ENCODE assay signal across 8 cellular contexts in the genomic region with DNA sequence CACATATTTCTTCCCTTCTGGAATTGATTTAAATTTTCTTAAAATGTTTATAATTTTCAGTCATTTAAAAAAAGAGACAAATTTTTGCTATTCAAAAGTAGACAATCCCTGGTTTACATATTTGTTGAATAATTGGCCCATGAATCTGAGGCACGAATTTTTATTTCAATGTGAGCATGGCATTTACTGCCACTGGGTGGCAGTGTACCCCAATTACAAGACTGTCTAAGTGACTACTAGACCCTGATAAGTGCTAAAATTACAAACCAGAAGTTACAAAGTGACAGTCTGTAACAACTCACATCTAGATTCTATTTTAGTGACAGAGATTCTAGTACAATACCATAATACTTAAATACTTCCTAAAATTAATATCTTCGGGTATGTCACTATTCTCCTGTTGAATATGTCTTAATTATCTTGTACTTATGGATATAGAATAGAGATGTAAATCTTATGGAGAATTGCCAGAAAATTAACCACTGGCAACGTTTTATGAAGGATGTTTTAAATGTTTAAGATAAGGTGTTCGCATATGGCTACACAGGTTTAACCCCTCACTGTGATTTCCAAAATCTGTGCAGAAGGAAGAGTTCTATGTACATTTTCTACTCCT.
DNase-seq lines count a peak whose midpoint lies in the region; ATAC-seq, FAIRE-seq and TF ChIP-seq lines count a peak whose summit lies in the region.

No MANE protein-coding gene starts in this region.

- peaks cover 23% of the 10 kb centered on the region for H3K27me3 Mint-ChIP-seq in astrocyte (ENCODE audit: low read depth, unreplicated experiment)

- 28% methylated on average over 4 of the region's 4 CpGs for WGBS in hepatocyte (ENCODE audit: low lambda C conversion rate, missing lambda C conversion rate)

- H4K20me1 ChIP-seq in astrocyte (ENCODE audit: insufficient read depth, low read length) (no peaks in the 10 kb centered on the region), hepatocyte (ENCODE audit: insufficient read depth, poor library complexity, severe bottlenecking) (no peaks in the 10 kb centered on the region)

- H3K79me2 ChIP-seq in astrocyte (ENCODE audit: insufficient read depth, low read length) = no peaks in the 10 kb centered on the region
- H3K79me2 ChIP-seq in hepatocyte = no peaks in the 10 kb centered on the region

- peaks cover 5% of the 10 kb centered on the region for H3K4me1 Mint-ChIP-seq in astrocyte (ENCODE audit: low read depth, unreplicated experiment)

- peaks cover 5% of the 10 kb centered on the region for H3K9me3 Mint-ChIP-seq in astrocyte (ENCODE audit: unreplicated experiment)

- no peak for FAIRE-seq in astrocyte (lab: Jason Lieb, UNC)

- H3K4me3 ChIP-seq in astrocyte (ENCODE audit: insufficient read depth, low read depth, low read length) (no peak overlapping the region), hepatocyte (no peak overlapping the region)

- H3K4me1 ChIP-seq in astrocyte (ENCODE audit: insufficient read depth, low read length) (no peaks in the 10 kb centered on the region), hepatocyte (ENCODE audit: insufficient read depth) (no peaks in the 10 kb centered on the region)

- H3K9me2 ChIP-seq in hepatocyte (replicated peaks; ENCODE audit: insufficient read depth) = no peaks in the 10 kb centered on the region

- H3K27ac ChIP-seq in astrocyte (ENCODE audit: low read depth, low read length) = no peak overlapping the region
- H3K27ac ChIP-seq in hepatocyte = no peak overlapping the region

- peaks cover 4% of the 10 kb centered on the region for H3K27me3 ChIP-seq in astrocyte (ENCODE audit: insufficient read depth, low read length)
- no peaks in the 10 kb centered on the region for H3K27me3 ChIP-seq in hepatocyte

- H3K36me3 ChIP-seq in astrocyte (ENCODE audit: insufficient read depth, low read length) = no peaks in the 10 kb centered on the region
- no peaks in the 10 kb centered on the region for H3K36me3 ChIP-seq in hepatocyte (replicated peaks; ENCODE audit: insufficient read depth, low read depth)

- H3K9me3 ChIP-seq in astrocyte (ENCODE audit: insufficient read depth, low read depth, low read length) = no peaks in the 10 kb centered on the region
- H3K9me3 ChIP-seq in hepatocyte (ENCODE audit: low read depth) = no peaks in the 10 kb centered on the region

- no peak overlapping the region for H3K9ac ChIP-seq in astrocyte (ENCODE audit: low read length)

- H3K4me3 Mint-ChIP-seq in astrocyte (ENCODE audit: unreplicated experiment) = no peak overlapping the region

- peak; percentile 92 for TF ChIP-seq CTCF in astrocyte (IDR thresholded peaks at IDR 0.05; ENCODE audit: insufficient read depth, low read depth, low read length)
- TF ChIP-seq CTCF in hepatocyte (IDR thresholded peaks at IDR 0.05; ENCODE audit: poor library complexity) = peak; percentile 93

- no peaks in the 10 kb centered on the region for H3K36me3 Mint-ChIP-seq in astrocyte (ENCODE audit: low read depth, unreplicated experiment)

- H3K27ac Mint-ChIP-seq in astrocyte (ENCODE audit: unreplicated experiment) = no peak overlapping the region

- ATAC-seq in GM19395 (IDR thresholded peaks at IDR 0.05; ENCODE audit: unreplicated experiment) (peak; percentile 60), GM18520 (IDR thresholded peaks at IDR 0.05; ENCODE audit: unreplicated experiment) (no peak)
- no peak for ATAC-seq in stimulated activated naive CD8-positive, alpha-beta T cell treated with anti-CD3 and anti-CD28 coated beads, Interleukin-15, Interleukin-2, amounts not matched to agents 100 U/mL and 50 U/mL, for 24 hours

- DNase-seq in D341Med (ENCODE audit: low spot score) (peak; percentile 38), NCI-H1694 (lab: John Stamatoyannopoulos, UW) (peak; percentile 67), astrocyte (ENCODE audit: low read depth) (peak; percentile 23), hepatocyte (ENCODE audit: low spot score) (peak; percentile 70)
- DNase-seq in stimulated activated naive CD8-positive, alpha-beta T cell treated with anti-CD3 and anti-CD28 coated beads, Interleukin-15, Interleukin-2, amounts not matched to agents 100 U/mL and 50 U/mL, for 24 hours = peak; percentile 11
- DNase-seq in activated CD4-positive, alpha-beta T cell treated with anti-CD3 and anti-CD28 coated beads, Interleukin-2, amount 50 U/mL, for 4 hours = no peak

- H3K4me2 ChIP-seq in astrocyte (ENCODE audit: low read length) (no peak overlapping the region), hepatocyte (no peak overlapping the region)

- H2AFZ ChIP-seq in astrocyte (ENCODE audit: low read depth, low read length) (no peak overlapping the region), hepatocyte (no peak overlapping the region)

Comparison
In these comparisons a context has a peak if more than half of its experiments do, and no peak if none do; other contexts are left out.
1. DNase-seq: peak in D341Med (single experiment), NCI-H1694 (single experiment), astrocyte (single experiment), hepatocyte (single experiment) and stimulated activated naive CD8-positive, alpha-beta T cell treated with anti-CD3 and anti-CD28 coated beads, Interleukin-15, Interleukin-2, amounts not matched to agents 100 U/mL and 50 U/mL, for 24 hours (single experiment); none in activated CD4-positive, alpha-beta T cell treated with anti-CD3 and anti-CD28 coated beads, Interleukin-2, amount 50 U/mL, for 4 hours (0 of 2).